In the genomic region with DNA sequence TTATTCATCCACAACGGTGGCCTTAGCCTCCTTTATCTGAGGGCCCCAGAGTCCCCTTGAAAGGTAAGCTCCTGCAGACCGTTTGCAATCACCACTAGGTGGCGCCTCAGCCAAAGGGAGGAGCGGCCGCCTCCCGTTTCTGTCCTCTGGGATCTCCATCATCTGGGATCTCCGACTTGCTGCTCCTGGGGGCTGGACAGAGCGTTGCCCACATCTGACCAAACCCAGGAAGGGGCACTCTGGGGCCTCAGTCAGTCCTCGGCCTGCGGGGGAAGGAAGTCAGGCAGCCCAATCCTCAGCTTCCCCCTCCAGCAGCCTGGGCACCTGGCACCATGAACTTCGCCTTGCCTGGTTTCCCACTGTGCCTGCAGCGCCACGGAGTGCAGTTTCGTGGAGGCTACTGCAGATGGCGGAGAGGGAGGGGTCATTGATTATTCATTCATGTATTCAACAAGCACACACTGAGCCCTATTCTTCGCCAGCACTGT, we compare ENCODE assay signal across 1 cellular context.
TF ChIP-seq lines count a peak whose summit lies in the region.

No MANE protein-coding gene starts in this region.

TF ChIP-seq in HepG2, 621 proteins besides CTCF, POLR2A, EP300 and RAD21 (continued from another document):
- TF ChIP-seq, protein P1, sequence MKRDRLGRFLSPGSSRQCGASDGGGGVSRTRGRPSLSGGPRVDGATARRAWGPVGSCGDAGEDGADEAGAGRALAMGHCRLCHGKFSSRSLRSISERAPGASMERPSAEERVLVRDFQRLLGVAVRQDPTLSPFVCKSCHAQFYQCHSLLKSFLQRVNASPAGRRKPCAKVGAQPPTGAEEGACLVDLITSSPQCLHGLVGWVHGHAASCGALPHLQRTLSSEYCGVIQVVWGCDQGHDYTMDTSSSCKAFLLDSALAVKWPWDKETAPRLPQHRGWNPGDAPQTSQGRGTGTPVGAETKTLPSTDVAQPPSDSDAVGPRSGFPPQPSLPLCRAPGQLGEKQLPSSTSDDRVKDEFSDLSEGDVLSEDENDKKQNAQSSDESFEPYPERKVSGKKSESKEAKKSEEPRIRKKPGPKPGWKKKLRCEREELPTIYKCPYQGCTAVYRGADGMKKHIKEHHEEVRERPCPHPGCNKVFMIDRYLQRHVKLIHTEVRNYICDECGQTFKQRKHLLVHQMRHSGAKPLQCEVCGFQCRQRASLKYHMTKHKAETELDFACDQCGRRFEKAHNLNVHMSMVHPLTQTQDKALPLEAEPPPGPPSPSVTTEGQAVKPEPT (CRISPR knock-in tag; IDR thresholded peaks at IDR 0.05; ENCODE audit: low read depth) = no peak
- TF ChIP-seq ZNF670 (CRISPR knock-in tag; IDR thresholded peaks at IDR 0.05; ENCODE audit: borderline replicate concordance) (no peak), MED8 (CRISPR knock-in tag; IDR thresholded peaks at IDR 0.05; ENCODE audit: insufficient replicate concordance) (no peak), CEBPG (CRISPR knock-in tag; IDR thresholded peaks at IDR 0.05) (no peak), KDM3A (CRISPR knock-in tag; IDR thresholded peaks at IDR 0.05; ENCODE audit: low read depth) (no peak), ZFX (CRISPR knock-in tag; IDR thresholded peaks at IDR 0.05; ENCODE audit: low read depth) (no peak), STAG1 (CRISPR knock-in tag; IDR thresholded peaks at IDR 0.05) (peak; percentile 59), SMC3 (IDR thresholded peaks at IDR 0.05; ENCODE audit: low read length) (peak; percentile 44), XRCC5 (optimal IDR thresholded peaks at IDR 0.05; ENCODE audit: low read length) (peak; percentile 81), ZNF891 (CRISPR knock-in tag; IDR thresholded peaks at IDR 0.05) (peak; percentile 63; the same call in 1 of the 2 replicates), POLR2G (IDR thresholded peaks at IDR 0.05; ENCODE audit: low read depth, low read length) (no peak), DR1 (CRISPR knock-in tag; IDR thresholded peaks at IDR 0.05) (no peak), ZNF781 (CRISPR knock-in tag; IDR thresholded peaks at IDR 0.05; ENCODE audit: borderline replicate concordance, not compliant biosample characterization) (no peak)
- TF ChIP-seq, protein P2, sequence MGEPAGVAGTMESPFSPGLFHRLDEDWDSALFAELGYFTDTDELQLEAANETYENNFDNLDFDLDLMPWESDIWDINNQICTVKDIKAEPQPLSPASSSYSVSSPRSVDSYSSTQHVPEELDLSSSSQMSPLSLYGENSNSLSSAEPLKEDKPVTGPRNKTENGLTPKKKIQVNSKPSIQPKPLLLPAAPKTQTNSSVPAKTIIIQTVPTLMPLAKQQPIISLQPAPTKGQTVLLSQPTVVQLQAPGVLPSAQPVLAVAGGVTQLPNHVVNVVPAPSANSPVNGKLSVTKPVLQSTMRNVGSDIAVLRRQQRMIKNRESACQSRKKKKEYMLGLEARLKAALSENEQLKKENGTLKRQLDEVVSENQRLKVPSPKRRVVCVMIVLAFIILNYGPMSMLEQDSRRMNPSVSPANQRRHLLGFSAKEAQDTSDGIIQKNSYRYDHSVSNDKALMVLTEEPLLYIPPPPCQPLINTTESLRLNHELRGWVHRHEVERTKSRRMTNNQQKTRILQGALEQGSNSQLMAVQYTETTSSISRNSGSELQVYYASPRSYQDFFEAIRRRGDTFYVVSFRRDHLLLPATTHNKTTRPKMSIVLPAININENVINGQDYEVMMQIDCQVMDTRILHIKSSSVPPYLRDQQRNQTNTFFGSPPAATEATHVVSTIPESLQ (CRISPR knock-in tag; conservative IDR thresholded peaks at IDR 0.05) = no peak
- TF ChIP-seq, protein P3, sequence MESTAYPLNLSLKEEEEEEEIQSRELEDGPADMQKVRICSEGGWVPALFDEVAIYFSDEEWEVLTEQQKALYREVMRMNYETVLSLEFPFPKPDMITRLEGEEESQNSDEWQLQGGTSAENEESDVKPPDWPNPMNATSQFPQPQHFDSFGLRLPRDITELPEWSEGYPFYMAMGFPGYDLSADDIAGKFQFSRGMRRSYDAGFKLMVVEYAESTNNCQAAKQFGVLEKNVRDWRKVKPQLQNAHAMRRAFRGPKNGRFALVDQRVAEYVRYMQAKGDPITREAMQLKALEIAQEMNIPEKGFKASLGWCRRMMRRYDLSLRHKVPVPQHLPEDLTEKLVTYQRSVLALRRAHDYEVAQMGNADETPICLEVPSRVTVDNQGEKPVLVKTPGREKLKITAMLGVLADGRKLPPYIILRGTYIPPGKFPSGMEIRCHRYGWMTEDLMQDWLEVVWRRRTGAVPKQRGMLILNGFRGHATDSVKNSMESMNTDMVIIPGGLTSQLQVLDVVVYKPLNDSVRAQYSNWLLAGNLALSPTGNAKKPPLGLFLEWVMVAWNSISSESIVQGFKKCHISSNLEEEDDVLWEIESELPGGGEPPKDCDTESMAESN (CRISPR knock-in tag; conservative IDR thresholded peaks at IDR 0.05) = no peak
